Comparison of ENCODE assay signal across 17 cellular contexts in genomic region chr11:30984442-30984816, GRCh38.
DNase-seq lines count a peak whose midpoint lies in the region; ATAC-seq and TF ChIP-seq lines count a peak whose summit lies in the region.
"Had no signal": no experiment of that assay in that cellular context is flagged by ENCODE, and none has a peak within 500 bp of the region (broad histone marks: within the 10 kb centered on the region; RNA-seq: fewer than 3 reads in every experiment).

No MANE protein-coding gene starts in this region.

- H3K9me3 Mint-ChIP-seq in activated CD4-positive, alpha-beta memory T cell treated with anti-CD3 and anti-CD28 coated beads for 36 hours, result no peaks in the 10 kb centered on the region
- H3K9me3 Mint-ChIP-seq in naive thymus-derived CD4-positive, alpha-beta T cell, result peaks cover 0 to 3% (median 0%) of the 10 kb centered on the region in 11 donors
- H3K9me3 Mint-ChIP-seq: T-helper 2 cell treated with Interferon-gamma antibody and Interleukin-4, amounts not matched to agents 5 μg/mL and 100 μg/mL, for 36 hours had no signal

- H3K36me3 ChIP-seq in neural cell (ENCODE audit: insufficient read depth, low read length), result no peaks in the 10 kb centered on the region
- no peaks in the 10 kb centered on the region for H3K36me3 ChIP-seq in naive thymus-derived CD4-positive, alpha-beta T cell (ENCODE audit: control insufficient read depth in 2 of 3, insufficient read depth in 3 of 3, low read length in 3 of 3)
- H3K36me3 ChIP-seq: BE2C, suprapubic skin had no signal

- no peaks in the 10 kb centered on the region for H3K4me1 ChIP-seq in naive thymus-derived CD4-positive, alpha-beta T cell (ENCODE audit: control insufficient read depth in 2 of 2, insufficient read depth in 2 of 2, low read length in 2 of 2)
- H3K4me1 ChIP-seq: BE2C, suprapubic skin had no signal

- intact Hi-C loops in activated CD4-positive, alpha-beta memory T cell treated with anti-CD3 and anti-CD28 coated beads for 36 hours (cut with micrococcal nuclease), result no loop called here
- intact Hi-C loops in naive thymus-derived CD4-positive, alpha-beta T cell (cut with micrococcal nuclease), result no loop called here

- no peaks in the 10 kb centered on the region for H3K27me3 ChIP-seq in neural cell (ENCODE audit: insufficient read depth, low read depth, low read length)
- no peaks in the 10 kb centered on the region for H3K27me3 ChIP-seq in naive thymus-derived CD4-positive, alpha-beta T cell (ENCODE audit: control insufficient read depth in 2 of 2, insufficient read depth in 2 of 2, low read length in 2 of 2)
- H3K27me3 ChIP-seq: BE2C, suprapubic skin had no signal

- H3K4me1 Mint-ChIP-seq in activated CD4-positive, alpha-beta memory T cell treated with anti-CD3 and anti-CD28 coated beads for 36 hours (ENCODE audit: low read depth), result no peaks in the 10 kb centered on the region
- H3K4me1 Mint-ChIP-seq in naive thymus-derived CD4-positive, alpha-beta T cell, result no peaks in the 10 kb centered on the region

- H3K9me2 ChIP-seq in neural cell (ENCODE audit: insufficient read depth, low read length), result no peaks in the 10 kb centered on the region

- TF ChIP-seq EP300 in neural cell (conservative IDR thresholded peaks at IDR 0.05; ENCODE audit: poor library complexity, severe bottlenecking), result no peak

- no peak for ATAC-seq in HG02763 (IDR thresholded peaks at IDR 0.05; ENCODE audit: unreplicated experiment)
- no peak for ATAC-seq in naive thymus-derived CD4-positive, alpha-beta T cell
- ATAC-seq: HCT116 had no signal

- no peak overlapping the region for H3K4me3 Mint-ChIP-seq in activated CD4-positive, alpha-beta memory T cell treated with anti-CD3 and anti-CD28 coated beads for 36 hours
- no peak overlapping the region for H3K4me3 Mint-ChIP-seq in naive thymus-derived CD4-positive, alpha-beta T cell
- H3K4me3 Mint-ChIP-seq: T-helper 2 cell treated with Interferon-gamma antibody and Interleukin-4, amounts not matched to agents 5 μg/mL and 100 μg/mL, for 36 hours had no signal

- no peak for TF ChIP-seq RAD21 in neural cell (conservative IDR thresholded peaks at IDR 0.05)

- no peak overlapping the region for H3K27ac Mint-ChIP-seq in activated CD4-positive, alpha-beta memory T cell treated with anti-CD3 and anti-CD28 coated beads for 36 hours
- no peak overlapping the region for H3K27ac Mint-ChIP-seq in naive thymus-derived CD4-positive, alpha-beta T cell
- H3K27ac Mint-ChIP-seq: T-helper 2 cell treated with Interferon-gamma antibody and Interleukin-4, amounts not matched to agents 5 μg/mL and 100 μg/mL, for 36 hours had no signal

- DNase-seq in COLO829 (ENCODE audit: low spot score) (peak; percentile 6), NCI-H446 treated with DMSO at 0.1 percent for 48 hours (lab: John Stamatoyannopoulos, UW) (peak; percentile 49), choroid plexus epithelial cell (ENCODE audit: low read depth) (peak; percentile 50), HCEC 1CT (no peak)
- DNase-seq in activated CD4-positive, alpha-beta memory T cell treated with anti-CD3 and anti-CD28 coated beads for 36 hours, result no peak
- DNase-seq in naive thymus-derived CD4-positive, alpha-beta T cell, result no peak
- DNase-seq: activated CD4-positive, alpha-beta T cell treated with anti-CD3 and anti-CD28 coated beads, Interleukin-2, amount 50 U/mL, for 4 hours; amniotic stem cell; BE2C; dorsolateral prefrontal cortex; NCI-H2029; Right ventricle myocardium superior had no signal

- H3K9ac ChIP-seq in neural cell (ENCODE audit: low read length), result no peak overlapping the region

- no peaks in the 10 kb centered on the region for H3K36me3 Mint-ChIP-seq in activated CD4-positive, alpha-beta memory T cell treated with anti-CD3 and anti-CD28 coated beads for 36 hours
- no peaks in the 10 kb centered on the region for H3K36me3 Mint-ChIP-seq in naive thymus-derived CD4-positive, alpha-beta T cell

- H3K27me3 Mint-ChIP-seq in activated CD4-positive, alpha-beta memory T cell treated with anti-CD3 and anti-CD28 coated beads for 36 hours, result no peaks in the 10 kb centered on the region
- H3K27me3 Mint-ChIP-seq in naive thymus-derived CD4-positive, alpha-beta T cell, result peaks cover 0 to 8% (median 0%) of the 10 kb centered on the region in 5 donors

- TF ChIP-seq CTCF in choroid plexus epithelial cell (conservative IDR thresholded peaks at IDR 0.05; ENCODE audit: low read depth, low read length) (no peak), neural cell (IDR thresholded peaks at IDR 0.05; ENCODE audit: poor library complexity, severe bottlenecking) (no peak)

- no peak overlapping the region for H3K4me3 ChIP-seq in choroid plexus epithelial cell (ENCODE audit: low read depth, low read length)
- no peak overlapping the region for H3K4me3 ChIP-seq in neural cell (ENCODE audit: low read length)
- no peak overlapping the region for H3K4me3 ChIP-seq in naive thymus-derived CD4-positive, alpha-beta T cell (ENCODE audit: low read length)
- H3K4me3 ChIP-seq: dorsolateral prefrontal cortex, suprapubic skin had no signal

- no peaks in the 10 kb centered on the region for H3K9me3 ChIP-seq in neural cell (ENCODE audit: low read length)
- no peaks in the 10 kb centered on the region for H3K9me3 ChIP-seq in naive thymus-derived CD4-positive, alpha-beta T cell (ENCODE audit: control insufficient read depth in 2 of 3, low read length in 3 of 3)
- H3K9me3 ChIP-seq: BE2C, suprapubic skin had no signal

- no peaks in the 10 kb centered on the region for H3F3A ChIP-seq in neural cell (ENCODE audit: insufficient read depth, low read length, poor library complexity, severe bottlenecking)

- H2AFZ ChIP-seq in neural cell (ENCODE audit: low read depth, low read length), result no peak overlapping the region

- CTCF ChIA-PET in activated CD4-positive, alpha-beta memory T cell treated with anti-CD3 and anti-CD28 coated beads for 36 hours (lab: Charles Lee), result no interaction called here
- CTCF ChIA-PET in naive thymus-derived CD4-positive, alpha-beta T cell (lab: Charles Lee), result no interaction called here

- no peak overlapping the region for H3K4me2 ChIP-seq in neural cell (ENCODE audit: low read length)

- POLR2A ChIA-PET in activated CD4-positive, alpha-beta memory T cell treated with anti-CD3 and anti-CD28 coated beads for 36 hours (lab: Charles Lee), result no interaction called here
- POLR2A ChIA-PET in naive thymus-derived CD4-positive, alpha-beta T cell (lab: Charles Lee), result no interaction called here

- H3K79me2 ChIP-seq in neural cell (replicated peaks; ENCODE audit: insufficient read depth, low read length), result no peaks in the 10 kb centered on the region

- peak overlapping the region; percentile 13 for H3K27ac ChIP-seq in neural cell (ENCODE audit: low read length)
- H3K27ac ChIP-seq in naive thymus-derived CD4-positive, alpha-beta T cell (ENCODE audit: low read depth, low read length), result no peak overlapping the region
- H3K27ac ChIP-seq: suprapubic skin had no signal

- no peaks in the 10 kb centered on the region for H4K20me1 ChIP-seq in neural cell (ENCODE audit: insufficient read depth)

TF ChIP-seq in neural cell, 6 proteins besides CTCF, POLR2A, EP300 and RAD21:
- TF ChIP-seq POLR2AphosphoS5 (IDR thresholded peaks at IDR 0.05) (no peak), MXI1 (conservative IDR thresholded peaks at IDR 0.05; ENCODE audit: poor library complexity, severe bottlenecking) (no peak), TAF1 (IDR thresholded peaks at IDR 0.05; ENCODE audit: low read depth) (no peak), SMC3 (conservative IDR thresholded peaks at IDR 0.05; ENCODE audit: poor library complexity) (no peak), EZH2 (IDR thresholded peaks at IDR 0.05; ENCODE audit: borderline replicate concordance, insufficient read depth, low read length, poor library complexity, severe bottlenecking) (no peak)
- TF ChIP-seq, protein P1, sequence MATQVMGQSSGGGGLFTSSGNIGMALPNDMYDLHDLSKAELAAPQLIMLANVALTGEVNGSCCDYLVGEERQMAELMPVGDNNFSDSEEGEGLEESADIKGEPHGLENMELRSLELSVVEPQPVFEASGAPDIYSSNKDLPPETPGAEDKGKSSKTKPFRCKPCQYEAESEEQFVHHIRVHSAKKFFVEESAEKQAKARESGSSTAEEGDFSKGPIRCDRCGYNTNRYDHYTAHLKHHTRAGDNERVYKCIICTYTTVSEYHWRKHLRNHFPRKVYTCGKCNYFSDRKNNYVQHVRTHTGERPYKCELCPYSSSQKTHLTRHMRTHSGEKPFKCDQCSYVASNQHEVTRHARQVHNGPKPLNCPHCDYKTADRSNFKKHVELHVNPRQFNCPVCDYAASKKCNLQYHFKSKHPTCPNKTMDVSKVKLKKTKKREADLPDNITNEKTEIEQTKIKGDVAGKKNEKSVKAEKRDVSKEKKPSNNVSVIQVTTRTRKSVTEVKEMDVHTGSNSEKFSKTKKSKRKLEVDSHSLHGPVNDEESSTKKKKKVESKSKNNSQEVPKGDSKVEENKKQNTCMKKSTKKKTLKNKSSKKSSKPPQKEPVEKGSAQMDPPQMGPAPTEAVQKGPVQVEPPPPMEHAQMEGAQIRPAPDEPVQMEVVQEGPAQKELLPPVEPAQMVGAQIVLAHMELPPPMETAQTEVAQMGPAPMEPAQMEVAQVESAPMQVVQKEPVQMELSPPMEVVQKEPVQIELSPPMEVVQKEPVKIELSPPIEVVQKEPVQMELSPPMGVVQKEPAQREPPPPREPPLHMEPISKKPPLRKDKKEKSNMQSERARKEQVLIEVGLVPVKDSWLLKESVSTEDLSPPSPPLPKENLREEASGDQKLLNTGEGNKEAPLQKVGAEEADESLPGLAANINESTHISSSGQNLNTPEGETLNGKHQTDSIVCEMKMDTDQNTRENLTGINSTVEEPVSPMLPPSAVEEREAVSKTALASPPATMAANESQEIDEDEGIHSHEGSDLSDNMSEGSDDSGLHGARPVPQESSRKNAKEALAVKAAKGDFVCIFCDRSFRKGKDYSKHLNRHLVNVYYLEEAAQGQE (IDR thresholded peaks at IDR 0.05; ENCODE audit: borderline replicate concordance), result no peak
TF ChIP-seq in neural cell: peak in this region for 0.

Comparison
In these comparisons a context has a peak if more than half of its experiments do, and no peak if none do; other contexts are left out.
1. DNase-seq: peak in COLO829 (single experiment), NCI-H446 treated with DMSO at 0.1 percent for 48 hours (single experiment) and choroid plexus epithelial cell (single experiment); none in activated CD4-positive, alpha-beta memory T cell treated with anti-CD3 and anti-CD28 coated beads for 36 hours (single experiment), HCEC 1CT (single experiment) and naive thymus-derived CD4-positive, alpha-beta T cell (0 of 9).